ENCODE assay signal across 8 cellular contexts in the genomic region with DNA sequence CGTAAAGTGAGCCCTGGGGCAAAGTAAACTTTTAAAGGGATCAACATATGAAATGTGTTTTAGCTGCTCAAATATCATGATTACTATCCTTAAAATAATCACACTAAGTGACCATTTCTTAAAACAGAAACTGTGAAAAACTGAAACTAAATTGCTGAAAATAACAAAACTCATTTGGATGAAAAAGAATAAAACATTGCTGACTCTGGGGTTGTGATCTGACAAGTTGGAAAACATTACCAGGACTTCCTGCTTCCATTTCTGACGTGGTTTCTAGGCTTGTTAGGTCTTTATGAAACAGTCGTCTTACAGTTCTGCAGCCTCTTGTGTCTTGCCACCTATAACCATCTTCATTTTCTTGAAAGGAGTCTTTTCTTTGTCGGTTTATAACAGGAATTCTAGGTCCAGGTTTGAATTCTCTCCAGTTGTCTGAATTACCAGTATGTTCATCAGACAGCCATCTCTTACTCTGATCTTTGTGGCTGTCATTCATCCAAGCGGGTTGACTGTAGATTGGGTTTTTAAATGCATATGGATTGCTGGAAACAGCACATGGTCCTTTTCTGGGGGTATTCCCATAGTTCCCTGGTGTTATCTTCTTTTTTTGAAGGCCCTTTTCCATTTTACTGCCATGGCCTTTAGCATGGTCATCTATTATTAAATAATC. TPM values are rescaled to one million over a fixed set of nuclear protein-coding genes. Genes with fewer than 3 reads are reported as not detected.
A peak's percentile ranks its signal among the peaks of the same experiment; 100 is the strongest.
DNase-seq lines count a peak whose midpoint lies in the region; ATAC-seq, FAIRE-seq and TF ChIP-seq lines count a peak whose summit lies in the region.

No MANE protein-coding gene starts in this region.

- no peaks in the 10 kb centered on the region for H3K27me3 ChIP-seq in vagina

- no peak for FAIRE-seq in kidney (lab: Jason Lieb, UNC)

- peaks cover 43% of the 10 kb centered on the region for H3K36me3 Mint-ChIP-seq in activated T-helper 1 cell treated with anti-CD3 and anti-CD28 coated beads, Interleukin-12 subunit alpha, Interleukin-12 subunit beta, Interleukin-2, Interleukin-4 antibody, amounts not matched to agents 30 ng/mL and 10 ng/mL and 1 ng/mL, durations not matched to agents 14 hours and 24 hours and 36 hours (ENCODE audit: low read depth)

- H3K4me1 ChIP-seq in kidney (ENCODE audit: control insufficient read depth in 1 of 2, insufficient read depth in 1 of 2, low read depth in 1 of 2, low read length in 2 of 2): peaks cover 3 to 7% of the 10 kb centered on the region in 2 donors
- H3K4me1 ChIP-seq in vagina: peaks cover 59% of the 10 kb centered on the region

- no peaks in the 10 kb centered on the region for H3K36me3 ChIP-seq in kidney (ENCODE audit: control insufficient read depth in 1 of 2, insufficient read depth in 2 of 2, low read length in 2 of 2)
- H3K36me3 ChIP-seq in vagina: no peaks in the 10 kb centered on the region

- H3K4me3 Mint-ChIP-seq in activated T-helper 1 cell treated with anti-CD3 and anti-CD28 coated beads, Interleukin-12 subunit alpha, Interleukin-12 subunit beta, Interleukin-2, Interleukin-4 antibody, amounts not matched to agents 30 ng/mL and 10 ng/mL and 1 ng/mL, durations not matched to agents 14 hours and 24 hours and 36 hours: peak overlapping the region; percentile 99

- H3K27ac ChIP-seq in kidney (ENCODE audit: low read depth in 2 of 2, low read length in 2 of 2): no peak overlapping the region
- peak overlapping the region; percentile 18 for H3K27ac ChIP-seq in vagina

- peaks cover 7% of the 10 kb centered on the region for H3K9me3 Mint-ChIP-seq in activated T-helper 1 cell treated with anti-CD3 and anti-CD28 coated beads, Interleukin-12 subunit alpha, Interleukin-12 subunit beta, Interleukin-2, Interleukin-4 antibody, amounts not matched to agents 30 ng/mL and 10 ng/mL and 1 ng/mL, durations not matched to agents 14 hours and 24 hours and 36 hours

- H3K4me3 ChIP-seq in kidney (ENCODE audit: low read length in 2 of 2) (peak overlapping the region; percentile 53 to 98), vagina (peak overlapping the region in 1 of 2 donors; percentile 98)

- no peak for ATAC-seq in GM19463 (IDR thresholded peaks at IDR 0.05; ENCODE audit: unreplicated experiment)

- H3K9me3 ChIP-seq in kidney (ENCODE audit: control insufficient read depth in 1 of 2, low read length in 2 of 2) (no peaks in the 10 kb centered on the region), vagina (no peaks in the 10 kb centered on the region)

- H3K27ac Mint-ChIP-seq in activated T-helper 1 cell treated with anti-CD3 and anti-CD28 coated beads, Interleukin-12 subunit alpha, Interleukin-12 subunit beta, Interleukin-2, Interleukin-4 antibody, amounts not matched to agents 30 ng/mL and 10 ng/mL and 1 ng/mL, durations not matched to agents 14 hours and 24 hours and 36 hours: peak overlapping the region; percentile 100

- intact Hi-C loops in activated T-helper 1 cell treated with anti-CD3 and anti-CD28 coated beads, Interleukin-12 subunit alpha, Interleukin-12 subunit beta, Interleukin-2, Interleukin-4 antibody, amounts not matched to agents 30 ng/mL and 10 ng/mL and 1 ng/mL, durations not matched to agents 14 hours and 24 hours and 36 hours (cut with micrococcal nuclease): loop anchor here (1.0 to 10.0 kb wide), 8 partner anchors 15 to 1950 kb away; a partner anchor contains a TSS
- intact Hi-C loops in kidney (cut with DNase I): no loop called here
- intact Hi-C loops in vagina (cut with DNase I): no loop called here

- no peak for TF ChIP-seq POLR2A in vagina (IDR thresholded peaks at IDR 0.05)

- DNase-seq in stimulated activated CD4-positive, alpha-beta T cell treated with anti-CD3 and anti-CD28 coated beads, Interleukin-15, amount 100 ng/mL, for 24 hours: peak; percentile 7
- DNase-seq in stimulated activated CD4-positive, alpha-beta T cell treated with anti-CD3 and anti-CD28 coated beads, Interleukin-12 subunit alpha, Interleukin-12 subunit beta, amount 100 ng/mL, for 4 hours: no peak
- peak; percentile 17 for DNase-seq in activated T-helper 1 cell treated with anti-CD3 and anti-CD28 coated beads, Interleukin-12 subunit alpha, Interleukin-12 subunit beta, Interleukin-2, Interleukin-4 antibody, amounts not matched to agents 30 ng/mL and 10 ng/mL and 1 ng/mL, durations not matched to agents 14 hours and 24 hours and 36 hours (ENCODE audit: low spot score)
- DNase-seq in kidney (no peak), vagina (ENCODE audit: extremely low spot score in 2 of 2) (no peak), nucleus accumbens (lab: John Stamatoyannopoulos, UW) (no peak), 8988T (no peak)

- peaks cover 13% of the 10 kb centered on the region for H3K27me3 Mint-ChIP-seq in activated T-helper 1 cell treated with anti-CD3 and anti-CD28 coated beads, Interleukin-12 subunit alpha, Interleukin-12 subunit beta, Interleukin-2, Interleukin-4 antibody, amounts not matched to agents 30 ng/mL and 10 ng/mL and 1 ng/mL, durations not matched to agents 14 hours and 24 hours and 36 hours (ENCODE audit: insufficient read depth)

- peak overlapping the region in 1 of 2 donors; percentile 15 for H3K9ac ChIP-seq in kidney (ENCODE audit: low read length in 2 of 2)

- no peak for TF ChIP-seq CTCF in kidney (IDR thresholded peaks at IDR 0.05; ENCODE audit: borderline replicate concordance, extremely low read depth, insufficient read depth)
- no peak for TF ChIP-seq CTCF in vagina (IDR thresholded peaks at IDR 0.05)

- H3K4me1 Mint-ChIP-seq in activated T-helper 1 cell treated with anti-CD3 and anti-CD28 coated beads, Interleukin-12 subunit alpha, Interleukin-12 subunit beta, Interleukin-2, Interleukin-4 antibody, amounts not matched to agents 30 ng/mL and 10 ng/mL and 1 ng/mL, durations not matched to agents 14 hours and 24 hours and 36 hours (ENCODE audit: low read depth): peaks cover 55% of the 10 kb centered on the region

RNA-seq across cellular contexts. Expression of a gene that starts 1.6 kb away (rescaled TPM):
- 44.1 and 44.5 TPM in 2 replicates for total RNA-seq in activated T-helper 1 cell treated with anti-CD3 and anti-CD28 coated beads, Interleukin-12 subunit alpha, Interleukin-12 subunit beta, Interleukin-2, Interleukin-4 antibody, amounts not matched to agents 30 ng/mL and 10 ng/mL and 1 ng/mL, durations not matched to agents 14 hours and 24 hours and 36 hours
- total RNA-seq in kidney (26.0 TPM), vagina (72.4 TPM)
- 6.6 TPM for polyA plus RNA-seq in kidney (ENCODE audit: insufficient read depth, low read depth, low replicate concordance)

Comparison
In these comparisons a context has a peak if more than half of its experiments do, and no peak if none do; other contexts are left out.
1. DNase-seq: peak in stimulated activated CD4-positive, alpha-beta T cell treated with anti-CD3 and anti-CD28 coated beads, Interleukin-15, amount 100 ng/mL, for 24 hours (single experiment) and activated T-helper 1 cell treated with anti-CD3 and anti-CD28 coated beads, Interleukin-12 subunit alpha, Interleukin-12 subunit beta, Interleukin-2, Interleukin-4 antibody, amounts not matched to agents 30 ng/mL and 10 ng/mL and 1 ng/mL, durations not matched to agents 14 hours and 24 hours and 36 hours (single experiment); none in stimulated activated CD4-positive, alpha-beta T cell treated with anti-CD3 and anti-CD28 coated beads, Interleukin-12 subunit alpha, Interleukin-12 subunit beta, amount 100 ng/mL, for 4 hours (single experiment), kidney (single experiment), vagina (0 of 2), nucleus accumbens (0 of 56) and 8988T (single experiment).